19 cellular contexts compared by ENCODE assay signal in the genomic region with DNA sequence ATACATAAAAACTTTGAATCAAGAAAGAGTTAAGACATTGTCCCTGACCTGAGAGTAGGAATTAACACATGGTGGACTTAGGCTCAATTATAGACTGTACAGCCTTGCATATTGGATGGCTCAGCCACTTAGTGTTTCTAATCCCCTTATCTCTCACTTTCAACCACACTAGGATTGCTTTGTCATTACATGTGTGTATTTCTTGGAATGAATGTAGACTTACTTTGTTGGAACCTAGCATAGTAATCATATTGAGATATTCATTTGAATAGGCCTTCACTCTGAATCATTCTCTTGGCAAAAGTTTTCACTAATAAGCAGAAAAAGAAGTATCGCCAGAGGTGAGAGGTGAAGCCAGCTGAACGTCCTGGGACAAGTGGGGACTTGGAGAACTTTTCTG.
"Had no signal": no experiment of that assay in that cellular context is flagged by ENCODE, and none has a peak within 500 bp of the region (broad histone marks: within the 10 kb centered on the region; RNA-seq: fewer than 3 reads in every experiment).

No MANE protein-coding gene starts in this region.

- H3K4me3 ChIP-seq: coronary artery, hepatocyte, pancreas, smooth muscle cell, suprapubic skin, transverse colon, vagina had no signal

- DNase-seq: activated CD4-positive, alpha-beta T cell treated with anti-CD3 and anti-CD28 coated beads, Interleukin-2, amount 10 ng/mL, durations not matched to agents 7 days and 5 days; activated CD8-positive, alpha-beta memory T cell treated with anti-CD3 and anti-CD28 coated beads for 24 hours; activated gamma-delta T cell treated with Interleukin-2 at 50 U/mL for 16 hours; activated T-cell treated with anti-CD3 and anti-CD28 coated beads, Interleukin-2, amount 50 U/mL, for 72 hours; amniotic stem cell; erythroblast; left cardiac atrium; mesendoderm; naive thymus-derived CD8-positive, alpha-beta T cell; pancreas; stimulated activated CD4-positive, alpha-beta T cell treated with anti-CD3 and anti-CD28 coated beads, Interleukin-4, amount 100 ng/mL, for 1 hour; stimulated activated naive CD8-positive, alpha-beta T cell treated with anti-CD3 and anti-CD28 coated beads, Interleukin-15, amount 100 ng/mL, for 72 hours; T-helper 1 cell; transverse colon had no signal
